Comparison of ENCODE assay signal across 13 cellular contexts in the genomic region with DNA sequence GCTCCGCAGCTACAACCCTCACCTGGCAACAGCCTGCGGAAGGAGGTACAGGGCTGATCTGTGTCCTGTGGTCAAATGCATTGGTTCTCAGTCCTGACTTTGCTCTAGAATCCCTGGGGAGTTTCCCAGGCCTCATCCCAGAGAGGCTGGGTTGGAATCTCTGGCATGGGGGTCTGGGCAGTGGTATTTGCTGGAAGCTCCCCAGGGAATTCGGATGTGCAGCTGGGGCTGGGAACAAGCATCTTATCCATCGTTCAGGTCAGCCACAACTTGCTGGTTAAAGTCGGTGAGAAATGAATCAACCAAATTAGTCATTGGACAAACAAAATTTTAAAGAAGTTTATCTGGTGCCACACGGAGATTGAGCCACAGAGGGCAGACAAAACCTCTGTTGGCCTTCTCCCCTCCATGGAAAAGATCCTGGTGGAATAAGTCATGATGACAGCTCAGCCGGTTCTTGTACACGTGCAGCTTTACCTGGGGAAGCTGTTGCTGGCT.
DNase-seq lines count a peak whose midpoint lies in the region; ATAC-seq and TF ChIP-seq lines count a peak whose summit lies in the region.
"Had no signal": no experiment of that assay in that cellular context is flagged by ENCODE, and none has a peak within 500 bp of the region (broad histone marks: within the 10 kb centered on the region; RNA-seq: fewer than 3 reads in every experiment).

No MANE protein-coding gene starts in this region.

- CTCF ChIA-PET in Calu3 (lab: Charles Lee) (interaction anchor here (0.6 to 2.2 kb wide), 3 partner anchors 11 to 388 kb away, joined by 4 to 8 read pairs (median 4); no protein-coding TSS in a partner anchor), Panc1 (lab: Charles Lee) (interaction anchor here (0.6 to 0.7 kb wide), 2 partner anchors 15 to 596 kb away, joined by 4 read pairs; no protein-coding TSS in a partner anchor)

- no peak overlapping the region for H3K9ac ChIP-seq in endodermal cell (ENCODE audit: extremely low read depth, low read length, poor library complexity, severe bottlenecking)

- H3K9me3 ChIP-seq in Panc1 (ENCODE audit: control insufficient read depth, insufficient read depth, low read depth, low read length) = no peaks in the 10 kb centered on the region
- no peaks in the 10 kb centered on the region for H3K9me3 ChIP-seq in endodermal cell (ENCODE audit: control insufficient read depth, low read length)
- H3K9me3 ChIP-seq in osteoblast (ENCODE audit: low read depth, low read length) = no peaks in the 10 kb centered on the region

- H3K36me3 ChIP-seq in Panc1 (ENCODE audit: control insufficient read depth, insufficient read depth, low read length) = no peaks in the 10 kb centered on the region
- H3K36me3 ChIP-seq in endodermal cell (ENCODE audit: control insufficient read depth, insufficient read depth, low read length) = no peaks in the 10 kb centered on the region
- H3K36me3 ChIP-seq in osteoblast (ENCODE audit: insufficient read depth, low read length) = no peaks in the 10 kb centered on the region

- POLR2A ChIA-PET in Panc1 (lab: Charles Lee) = no interaction called here

- H3K36me3 Mint-ChIP-seq in Calu3 (ENCODE audit: insufficient read depth, unreplicated experiment) (no peaks in the 10 kb centered on the region), endodermal cell (ENCODE audit: low read depth) (no peaks in the 10 kb centered on the region)

- H3K4me3 ChIP-seq in Panc1 (ENCODE audit: low read depth in 2 of 2, low read length in 2 of 2) = peak overlapping the region in 1 of 2 experiments; percentile 11; a peak in 1 of 4 replicates
- no peak overlapping the region for H3K4me3 ChIP-seq in endodermal cell (ENCODE audit: low read length)
- no peak overlapping the region for H3K4me3 ChIP-seq in osteoblast (ENCODE audit: insufficient read depth, low read length)
- H3K4me3 ChIP-seq: SK-N-MC had no signal

- H3K9me3 Mint-ChIP-seq in Calu3 (ENCODE audit: low read depth, unreplicated experiment) (no peaks in the 10 kb centered on the region), endodermal cell (no peaks in the 10 kb centered on the region)

- no peaks in the 10 kb centered on the region for H3K79me2 ChIP-seq in osteoblast (ENCODE audit: insufficient read depth, low read length)

- H3K27me3 Mint-ChIP-seq in Calu3 (ENCODE audit: unreplicated experiment) (peaks cover 12% of the 10 kb centered on the region), endodermal cell (ENCODE audit: insufficient read depth) (peaks cover 29% of the 10 kb centered on the region)

- H3K4me1 Mint-ChIP-seq in Calu3 (ENCODE audit: low read depth, unreplicated experiment) (no peaks in the 10 kb centered on the region), endodermal cell (peaks cover 14% of the 10 kb centered on the region)

- peak overlapping the region; percentile 23 for H3K4me2 ChIP-seq in osteoblast (ENCODE audit: insufficient read depth, low read length)

- WGBS in endodermal cell (ENCODE audit: insufficient coverage in 1 of 2, insufficient read length in 1 of 2), 2 experiments = 89 to 92% methylated on average over 7 to 8 of the region's 8 CpGs

- no peaks in the 10 kb centered on the region for H4K20me1 ChIP-seq in osteoblast (ENCODE audit: insufficient read depth, low read length)

- H3K27ac Mint-ChIP-seq in Calu3 (ENCODE audit: unreplicated experiment) = no peak overlapping the region
- H3K27ac Mint-ChIP-seq in endodermal cell = no peak overlapping the region

- H3K27me3 ChIP-seq in Panc1 (ENCODE audit: control insufficient read depth, insufficient read depth, low read length) (no peaks in the 10 kb centered on the region), endodermal cell (ENCODE audit: control insufficient read depth, insufficient read depth, low read length, poor library complexity, severe bottlenecking) (no peaks in the 10 kb centered on the region), osteoblast (ENCODE audit: insufficient read depth, low read length) (peaks cover 45% of the 10 kb centered on the region)

- peak; percentile 52 for DNase-seq in Calu3
- peak; percentile 59 for DNase-seq in Panc1 (ENCODE audit: low read depth, low spot score)
- DNase-seq in endodermal cell = peak; percentile 62
- DNase-seq in osteoblast (ENCODE audit: insufficient read length, low spot score, missing footprints) = peak; percentile 97
- DNase-seq in NCI-H1092 treated with DMSO at 0.1 percent for 48 hours (lab: John Stamatoyannopoulos, UW) = no peak
- no peak for DNase-seq in putamen (ENCODE audit: low spot score)
- no peak for DNase-seq in NCI-H2029 (lab: John Stamatoyannopoulos, UW)
- DNase-seq: activated CD4-positive, CD25-positive, alpha-beta regulatory T cell treated with anti-CD3 and anti-CD28 coated beads, Interleukin-2, amount 50 U/mL, for 72 hours; aorta; NCI-H1436; NCI-H774 had no signal

- in situ Hi-C loops in Panc1 (cut with HindIII; ENCODE audit: low pct_unique_long_range_greater_than_20kb, low sequenced_read_pairs) = no loop called here

- no peak for TF ChIP-seq CTCF in Calu3 (IDR thresholded peaks at IDR 0.05; ENCODE audit: unreplicated experiment)
- no peak for TF ChIP-seq CTCF in Panc1 (IDR thresholded peaks at IDR 0.05)
- TF ChIP-seq CTCF in endodermal cell (conservative IDR thresholded peaks at IDR 0.05) = no peak
- peak; percentile 44 for TF ChIP-seq CTCF in osteoblast (IDR thresholded peaks at IDR 0.05; ENCODE audit: extremely low read depth, low read depth, low read length)

- intact Hi-C loops in Calu3 (cut with micrococcal nuclease; ENCODE audit: unreplicated experiment) (no loop called here), Panc1 (cut with micrococcal nuclease; ENCODE audit: unreplicated experiment) (no loop called here)

- no peak overlapping the region for H3K27ac ChIP-seq in Panc1 (ENCODE audit: low read length)
- H3K27ac ChIP-seq in endodermal cell (ENCODE audit: low read depth, low read length) = no peak overlapping the region
- H3K27ac ChIP-seq in osteoblast (ENCODE audit: low read depth, low read length) = peak overlapping the region; percentile 24
- H3K27ac ChIP-seq: SK-N-MC had no signal

- H2AFZ ChIP-seq in osteoblast (ENCODE audit: low read length) = no peak overlapping the region

- peak; percentile 89 for ATAC-seq in Panc1
- no peak for ATAC-seq in HG03039 (IDR thresholded peaks at IDR 0.05; ENCODE audit: unreplicated experiment)

- no peak overlapping the region for H3K4me3 Mint-ChIP-seq in Calu3 (ENCODE audit: low read depth, unreplicated experiment)
- H3K4me3 Mint-ChIP-seq in endodermal cell = no peak overlapping the region

- BruUV-seq in Calu3 (replicated peaks; lab: Mats Ljungman, UMichigan) (no TSS peak), Panc1 (replicated peaks; lab: Mats Ljungman, UMichigan) (no TSS peak)

- peaks cover 3% of the 10 kb centered on the region; the same call in 1 of the 2 replicates for H3K4me1 ChIP-seq in Panc1 (ENCODE audit: control insufficient read depth, insufficient read depth, low read length)
- no peaks in the 10 kb centered on the region for H3K4me1 ChIP-seq in endodermal cell (ENCODE audit: control insufficient read depth, insufficient read depth, low read length)
- peaks cover 12% of the 10 kb centered on the region for H3K4me1 ChIP-seq in osteoblast (ENCODE audit: insufficient read depth, low read length)

Comparison
In these comparisons a context has a peak if more than half of its experiments do, and no peak if none do; other contexts are left out.
1. DNase-seq: peak in Calu3 (single experiment), Panc1 (single experiment), endodermal cell (single experiment) and osteoblast (single experiment); none in NCI-H1092 treated with DMSO at 0.1 percent for 48 hours (single experiment), putamen (single experiment) and NCI-H2029 (single experiment).